In the genomic region with DNA sequence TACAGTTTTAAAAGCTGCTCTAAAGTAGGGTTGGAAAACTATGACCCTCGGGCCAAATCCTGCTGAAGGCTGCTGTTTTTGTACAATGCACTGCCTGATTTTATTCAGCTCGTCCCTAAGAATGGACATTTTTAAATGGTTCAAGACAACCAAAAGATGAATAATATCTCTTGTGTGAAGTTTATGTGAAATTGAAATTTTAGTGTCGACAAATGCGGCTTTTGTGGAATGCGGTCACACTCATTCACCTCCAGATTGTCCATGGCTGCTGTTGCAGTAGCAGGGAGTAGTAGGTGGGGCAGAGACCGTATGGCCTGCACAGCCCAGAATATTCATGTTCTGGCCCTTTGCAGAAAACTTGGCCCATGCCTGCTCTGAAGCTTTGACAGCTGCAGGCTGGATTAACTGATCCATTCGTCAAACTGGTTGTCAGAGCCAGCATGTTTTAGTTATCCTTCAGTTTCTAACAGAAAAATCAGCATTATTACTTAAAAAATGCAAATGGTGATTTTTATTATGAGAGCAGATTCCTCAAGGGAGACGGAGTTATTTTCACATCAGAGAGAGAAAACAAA, we compare ENCODE assay signal across 22 cellular contexts.
DNase-seq lines count a peak whose midpoint lies in the region; ATAC-seq, FAIRE-seq and TF ChIP-seq lines count a peak whose summit lies in the region.
"Had no signal": no experiment of that assay in that cellular context is flagged by ENCODE, and none has a peak within 500 bp of the region (broad histone marks: within the 10 kb centered on the region; RNA-seq: fewer than 3 reads in every experiment).

No MANE protein-coding gene starts in this region.

- peak overlapping the region; percentile 54 for H3K27ac Mint-ChIP-seq in mesothelial cell of epicardium
- H3K27ac Mint-ChIP-seq: activated CD4-positive, alpha-beta T cell treated with anti-CD3 and anti-CD28 coated beads for 36 hours; activated naive CD8-positive, alpha-beta T cell treated with anti-CD3 and anti-CD28 coated beads for 36 hours; stimulated activated effector memory CD8-positive, alpha-beta T cell treated with anti-CD3 and anti-CD28 coated beads, Interleukin-12 subunit alpha, Interleukin-12 subunit beta, amount 100 ng/mL, for 72 hours had no signal

- no peak for TF ChIP-seq CTCF in Loucy (conservative IDR thresholded peaks at IDR 0.05; ENCODE audit: low read length)
- no peak for TF ChIP-seq CTCF in K562 (IDR thresholded peaks at IDR 0.05 in 2 of 3, conservative IDR thresholded peaks at IDR 0.05 in 1 of 3; ENCODE audit: insufficient read depth in 2 of 3, low read depth in 1 of 3, low read length in 3 of 3)
- no peak for TF ChIP-seq CTCF in mesothelial cell of epicardium (IDR thresholded peaks at IDR 0.05; ENCODE audit: unreplicated experiment)
- no peak for TF ChIP-seq CTCF in GM20000 (IDR thresholded peaks at IDR 0.05; ENCODE audit: extremely low read depth, missing control alignments)

- H3K9me1 ChIP-seq in K562 (ENCODE audit: control insufficient read depth, insufficient read depth, low read length) = no peaks in the 10 kb centered on the region

- H3K9ac ChIP-seq in Loucy (ENCODE audit: low read depth, low read length, poor library complexity, severe bottlenecking) (peak overlapping the region; percentile 59), K562 (ENCODE audit: insufficient read depth in 1 of 2, low read depth in 2 of 2, low read length in 2 of 2) (no peak overlapping the region; a peak in 1 of 4 replicates)
- H3K9ac ChIP-seq: GM23248, SK-N-SH had no signal

- peaks cover 51% of the 10 kb centered on the region for H3K4me1 Mint-ChIP-seq in mesothelial cell of epicardium

- no peak for TF ChIP-seq EP300 in K562 (IDR thresholded peaks at IDR 0.05; ENCODE audit: low read length)

- DNase-seq in K562 (ENCODE audit: extremely low read depth in 1 of 4, low spot score in 3 of 4) (peak in 1 of 4 experiments; percentile 43), mesothelial cell of epicardium (ENCODE audit: low spot score in 2 of 2, unreplicated experiment in 2 of 2) (no peak), GM20000 (ENCODE audit: low spot score) (no peak)
- no peak for DNase-seq in activated CD4-positive, alpha-beta T cell treated with anti-CD3 and anti-CD28 coated beads, Interleukin-2, amount 50 U/mL, for 48 hours
- DNase-seq: activated CD4-positive, alpha-beta T cell treated with anti-CD3 and anti-CD28 coated beads for 36 hours; activated naive CD8-positive, alpha-beta T cell treated with anti-CD3 and anti-CD28 coated beads for 36 hours; AML-193; brain microvascular endothelial cell; COR-L47; foreskin keratinocyte; Karpas-422; NCI-H2081 treated with DMSO at 0.1 percent for 48 hours; PC-9; SK-N-SH; thyroid gland had no signal

- no peaks in the 10 kb centered on the region for H3K36me3 Mint-ChIP-seq in mesothelial cell of epicardium
- H3K36me3 Mint-ChIP-seq: activated naive CD8-positive, alpha-beta T cell treated with anti-CD3 and anti-CD28 coated beads for 36 hours; stimulated activated effector memory CD8-positive, alpha-beta T cell treated with anti-CD3 and anti-CD28 coated beads, Interleukin-12 subunit alpha, Interleukin-12 subunit beta, amount 100 ng/mL, for 72 hours had no signal

- H2AFZ ChIP-seq in Loucy (ENCODE audit: low read length) = no peak overlapping the region
- peak overlapping the region; percentile 64; the same call in 1 of the 2 replicates for H2AFZ ChIP-seq in K562 (ENCODE audit: low read depth, low read length)
- H2AFZ ChIP-seq: GM23248, PC-9 had no signal

- H3K4me2 ChIP-seq in Loucy (ENCODE audit: low read depth, low read length, poor library complexity, severe bottlenecking) (peak overlapping the region; percentile 63), K562 (ENCODE audit: insufficient read depth, low read length) (0 out of 2 replicates have a peak overlapping the region, but pooled peaks have one; percentile 44)
- H3K4me2 ChIP-seq: PC-9, SK-N-SH had no signal

- H3K36me3 ChIP-seq in Loucy (ENCODE audit: insufficient read depth, low read length) (no peaks in the 10 kb centered on the region), K562 (ENCODE audit: control insufficient read depth, insufficient read depth, low read length) (no peaks in the 10 kb centered on the region)
- H3K36me3 ChIP-seq: brain microvascular endothelial cell, right atrium auricular region, thyroid gland had no signal

- H3K27ac ChIP-seq in K562 (ENCODE audit: extremely low read depth, low read depth, low read length) (no peak overlapping the region), temporal lobe (ENCODE audit: low read depth, low read length) (peak overlapping the region; percentile 64)
- H3K27ac ChIP-seq: brain microvascular endothelial cell, foreskin keratinocyte, GM23248, PC-9, right atrium auricular region had no signal

- in situ Hi-C loops in K562 (cut with MboI) = no loop called here

- no TSS peak for BruUV-seq in K562 (replicated peaks; lab: Mats Ljungman, UMichigan)

- H3K4me1 ChIP-seq in Loucy (ENCODE audit: insufficient read depth, low read length, poor library complexity, severe bottlenecking) = peaks cover 66% of the 10 kb centered on the region
- H3K4me1 ChIP-seq in K562 (replicated peaks in 1 of 2; ENCODE audit: control insufficient read depth in 2 of 2, insufficient read depth in 2 of 2, low read length in 2 of 2) = peaks cover 48 to 77% of the 10 kb centered on the region in 2 experiments
- H3K4me1 ChIP-seq: foreskin keratinocyte had no signal

- POLR2A ChIA-PET in K562 (lab: Yijun Ruan, JAX) = interaction anchor here (1.5 to 2.2 kb wide), 4 partner anchors 9 to 25 kb away, joined by 4 to 12 read pairs (median 6); no protein-coding TSS in a partner anchor

- H3K9me2 ChIP-seq in Loucy (replicated peaks; ENCODE audit: low read depth, low read length) = no peaks in the 10 kb centered on the region
- H3K9me2 ChIP-seq: SK-N-SH had no signal

- H3K4me3 ChIP-seq in Loucy (ENCODE audit: low read length, poor library complexity, severe bottlenecking) (peak overlapping the region; percentile 37), K562 (no peak overlapping the region)
- H3K4me3 ChIP-seq: GM23248, PC-9, right atrium auricular region, thyroid gland had no signal

- intact Hi-C loops in K562 (cut with micrococcal nuclease) = loop anchor here (10.0 kb wide), 1 partner anchor 674 kb away; a partner anchor contains a TSS

- H3K9me3 Mint-ChIP-seq in mesothelial cell of epicardium = no peaks in the 10 kb centered on the region
- H3K9me3 Mint-ChIP-seq: activated naive CD8-positive, alpha-beta T cell treated with anti-CD3 and anti-CD28 coated beads for 36 hours; stimulated activated effector memory CD8-positive, alpha-beta T cell treated with anti-CD3 and anti-CD28 coated beads, Interleukin-12 subunit alpha, Interleukin-12 subunit beta, amount 100 ng/mL, for 72 hours had no signal

- TF ChIP-seq RAD21 in K562 (CRISPR knock-in tag; conservative IDR thresholded peaks at IDR 0.05 in 1 of 2, IDR thresholded peaks at IDR 0.05 in 1 of 2) = no peak

- H3K9me3 ChIP-seq in Loucy (ENCODE audit: insufficient read depth, low read depth, low read length) (no peaks in the 10 kb centered on the region), K562 (replicated peaks; ENCODE audit: control insufficient read depth, insufficient read depth, low read depth, low read length) (no peaks in the 10 kb centered on the region)
- H3K9me3 ChIP-seq: right atrium auricular region, SK-N-SH, thyroid gland had no signal

- FAIRE-seq in K562 (lab: Jason Lieb, UNC) = no peak
- FAIRE-seq: GM18507 had no signal

- WGBS in K562 (ENCODE audit: insufficient coverage, low coverage, missing lambda C conversion rate) = 58% methylated on average over 8 of the region's 8 CpGs

- H3K27me3 ChIP-seq in Loucy (ENCODE audit: insufficient read depth, low read length, poor library complexity, severe bottlenecking) (no peaks in the 10 kb centered on the region), K562 (ENCODE audit: control insufficient read depth in 2 of 2, insufficient read depth in 2 of 2, low read length in 2 of 2) (no peaks in the 10 kb centered on the region)
- H3K27me3 ChIP-seq: brain microvascular endothelial cell, right atrium auricular region, thyroid gland had no signal

- CTCF ChIA-PET in K562 (lab: Yijun Ruan, JAX; ENCODE audit: low intra/inter-chr PET ratio) = no interaction called here

- peaks cover 5% of the 10 kb centered on the region; the same call in 1 of the 2 replicates for H3F3A ChIP-seq in Loucy (ENCODE audit: low read depth)

- no peak for TF ChIP-seq POLR2A in K562 (conservative IDR thresholded peaks at IDR 0.05)

- H3K4me3 Mint-ChIP-seq in mesothelial cell of epicardium = no peak overlapping the region
- H3K4me3 Mint-ChIP-seq: activated CD4-positive, alpha-beta T cell treated with anti-CD3 and anti-CD28 coated beads for 36 hours; activated naive CD8-positive, alpha-beta T cell treated with anti-CD3 and anti-CD28 coated beads for 36 hours; stimulated activated effector memory CD8-positive, alpha-beta T cell treated with anti-CD3 and anti-CD28 coated beads, Interleukin-12 subunit alpha, Interleukin-12 subunit beta, amount 100 ng/mL, for 72 hours had no signal

- H3K79me2 ChIP-seq in Loucy (ENCODE audit: insufficient read depth, low read length) = no peaks in the 10 kb centered on the region
- H3K79me2 ChIP-seq in K562 (ENCODE audit: control insufficient read depth, insufficient read depth, low read length) = peaks cover 7% of the 10 kb centered on the region; the same call in 1 of the 3 replicates

- no peaks in the 10 kb centered on the region for H4K20me1 ChIP-seq in Loucy (ENCODE audit: insufficient read depth, low read length, poor library complexity, severe bottlenecking)
- H4K20me1 ChIP-seq in K562 (replicated peaks; ENCODE audit: control insufficient read depth, insufficient read depth, low read length) = no peaks in the 10 kb centered on the region

- H3K27me3 Mint-ChIP-seq in mesothelial cell of epicardium (ENCODE audit: low read depth) = no peaks in the 10 kb centered on the region
- H3K27me3 Mint-ChIP-seq: activated naive CD8-positive, alpha-beta T cell treated with anti-CD3 and anti-CD28 coated beads for 36 hours had no signal

- ATAC-seq in K562 (no peak), HG03565 (IDR thresholded peaks at IDR 0.05; ENCODE audit: unreplicated experiment) (no peak)
- ATAC-seq: activated CD4-positive, alpha-beta T cell treated with anti-CD3 and anti-CD28 coated beads for 36 hours; foreskin keratinocyte; stimulated activated effector memory CD8-positive, alpha-beta T cell treated with anti-CD3 and anti-CD28 coated beads, Interleukin-12 subunit alpha, Interleukin-12 subunit beta, amount 100 ng/mL, for 72 hours had no signal

TF ChIP-seq in K562, 482 proteins besides CTCF, POLR2A, EP300 and RAD21 (continues in another document):
- TF ChIP-seq SMARCB1 (IDR thresholded peaks at IDR 0.05; ENCODE audit: insufficient read length, low read depth) = no peak
- TF ChIP-seq GTF2F1 (IDR thresholded peaks at IDR 0.05; ENCODE audit: low read depth, low read length) = no peak
- TF ChIP-seq TRIM24 (IDR thresholded peaks at IDR 0.05) = no peak
- no peak for TF ChIP-seq ZNF707 (CRISPR knock-in tag; conservative IDR thresholded peaks at IDR 0.05)
- no peak for TF ChIP-seq KLF13 (tag; IDR thresholded peaks at IDR 0.05; ENCODE audit: borderline replicate concordance, low read depth)
- no peak for TF ChIP-seq FOXJ2 (tag; IDR thresholded peaks at IDR 0.05)
